1 cellular context compared by ENCODE assay signal in genomic region chr20:50165687-50166554, GRCh38.
TF ChIP-seq lines count a peak whose summit lies in the region.

No MANE protein-coding gene starts in this region.

TF ChIP-seq in HepG2, 621 proteins besides CTCF, POLR2A, EP300 and RAD21 (continued from another document and continues in another):
- TF ChIP-seq ZXDC (CRISPR knock-in tag; IDR thresholded peaks at IDR 0.05) (no peak), ATF2 (CRISPR knock-in tag; IDR thresholded peaks at IDR 0.05) (peak; percentile 94), ZNF329 (CRISPR knock-in tag; IDR thresholded peaks at IDR 0.05; ENCODE audit: low read depth) (0 out of 2 replicates have a peak, but pooled peaks have one; percentile 34), ZNF674 (CRISPR knock-in tag; IDR thresholded peaks at IDR 0.05; ENCODE audit: low read depth) (no peak), TBX2 (CRISPR knock-in tag; IDR thresholded peaks at IDR 0.05; ENCODE audit: borderline replicate concordance) (peak; percentile 99), TARDBP (CRISPR knock-in tag; IDR thresholded peaks at IDR 0.05) (peak; percentile 97), HBP1 (CRISPR knock-in tag; IDR thresholded peaks at IDR 0.05; ENCODE audit: low read depth) (peak; percentile 87), JDP2 (CRISPR knock-in tag; IDR thresholded peaks at IDR 0.05; ENCODE audit: borderline replicate concordance) (no peak; the same call in 1 of the 2 replicates), NFIC (IDR thresholded peaks at IDR 0.05; ENCODE audit: low read length) (peak; percentile 98), ZNF382 (CRISPR knock-in tag; IDR thresholded peaks at IDR 0.05; ENCODE audit: borderline replicate concordance) (no peak), ZNF263 (CRISPR knock-in tag; IDR thresholded peaks at IDR 0.05) (no peak; the same call in 1 of the 2 replicates), HMG20B (CRISPR knock-in tag; conservative IDR thresholded peaks at IDR 0.05) (peak; percentile 87), HNRNPK (IDR thresholded peaks at IDR 0.05; ENCODE audit: low read depth, low read length, poor library complexity, severe bottlenecking) (no peak), ZNF569 (CRISPR knock-in tag; IDR thresholded peaks at IDR 0.05; ENCODE audit: borderline replicate concordance) (peak; percentile 98; the same call in 1 of the 2 replicates), ZNF543 (CRISPR knock-in tag; IDR thresholded peaks at IDR 0.05) (peak; percentile 79), HDAC2 (CRISPR knock-in tag; IDR thresholded peaks at IDR 0.05) (peak; percentile 91; the same call in 1 of the 2 replicates), MLLT10 (CRISPR knock-in tag; IDR thresholded peaks at IDR 0.05) (no peak), PAX8 (CRISPR knock-in tag; IDR thresholded peaks at IDR 0.05; ENCODE audit: borderline replicate concordance) (no peak), ZNF136 (CRISPR knock-in tag; IDR thresholded peaks at IDR 0.05; ENCODE audit: low read depth) (peak; percentile 98), PBX3 (CRISPR knock-in tag; IDR thresholded peaks at IDR 0.05; ENCODE audit: borderline replicate concordance) (no peak), ZFP37 (CRISPR knock-in tag; IDR thresholded peaks at IDR 0.05; ENCODE audit: borderline replicate concordance) (peak; percentile 95), ZNF572 (CRISPR knock-in tag; IDR thresholded peaks at IDR 0.05) (peak; percentile 90; the same call in 1 of the 2 replicates), PRPF4 (IDR thresholded peaks at IDR 0.05; ENCODE audit: low read depth, low read length, poor library complexity, severe bottlenecking) (peak; percentile 23), JUNB (CRISPR knock-in tag; IDR thresholded peaks at IDR 0.05; ENCODE audit: borderline replicate concordance) (peak; percentile 94; the same call in 1 of the 2 replicates), HCFC1 (IDR thresholded peaks at IDR 0.05; ENCODE audit: low read depth, low read length) (no peak), ARID2 (CRISPR knock-in tag; IDR thresholded peaks at IDR 0.05; ENCODE audit: borderline replicate concordance) (no peak; the same call in 1 of the 2 replicates), RFX5 (IDR thresholded peaks at IDR 0.05; ENCODE audit: low read depth, low read length) (peak; percentile 74), ARHGAP35 (CRISPR knock-in tag; IDR thresholded peaks at IDR 0.05; ENCODE audit: borderline replicate concordance) (peak; percentile 91; the same call in 1 of the 2 replicates), NRL (CRISPR knock-in tag; IDR thresholded peaks at IDR 0.05; ENCODE audit: borderline replicate concordance) (peak; percentile 66; the same call in 1 of the 2 replicates), USF2 (IDR thresholded peaks at IDR 0.05; ENCODE audit: low read depth, low read length) (no peak), USF2 (CRISPR knock-in tag; IDR thresholded peaks at IDR 0.05; ENCODE audit: borderline replicate concordance) (peak; percentile 37; the same call in 1 of the 2 replicates), ZNF704 (CRISPR knock-in tag; IDR thresholded peaks at IDR 0.05; ENCODE audit: borderline replicate concordance) (peak; percentile 80; the same call in 1 of the 2 replicates), E2F1 (CRISPR knock-in tag; IDR thresholded peaks at IDR 0.05) (no peak), ZFYVE20 (CRISPR knock-in tag; IDR thresholded peaks at IDR 0.05; ENCODE audit: borderline replicate concordance, low read depth) (no peak), ZBTB21 (CRISPR knock-in tag; IDR thresholded peaks at IDR 0.05) (peak; percentile 89), ZNF256 (CRISPR knock-in tag; conservative IDR thresholded peaks at IDR 0.05) (no peak; the same call in 1 of the 2 replicates), KDM6A (CRISPR knock-in tag; IDR thresholded peaks at IDR 0.05; ENCODE audit: low read depth) (peak; percentile 88), ZNF891 (CRISPR knock-in tag; IDR thresholded peaks at IDR 0.05) (peak; percentile 94; the same call in 1 of the 2 replicates), STAG1 (CRISPR knock-in tag; IDR thresholded peaks at IDR 0.05) (peak; percentile 3; the same call in 1 of the 2 replicates), ZNF20 (CRISPR knock-in tag; IDR thresholded peaks at IDR 0.05) (0 out of 2 replicates have a peak, but pooled peaks have one; percentile 23), ZNF724P (CRISPR knock-in tag; IDR thresholded peaks at IDR 0.05; ENCODE audit: borderline replicate concordance) (peak; percentile 91; the same call in 1 of the 2 replicates), GZF1 (CRISPR knock-in tag; IDR thresholded peaks at IDR 0.05) (peak; percentile 74; the same call in 1 of the 2 replicates), ZNF30 (CRISPR knock-in tag; IDR thresholded peaks at IDR 0.05) (no peak), ZMAT5 (CRISPR knock-in tag; IDR thresholded peaks at IDR 0.05; ENCODE audit: borderline replicate concordance, low read depth) (no peak), ZSCAN25 (CRISPR knock-in tag; IDR thresholded peaks at IDR 0.05) (no peak; the same call in 1 of the 2 replicates), CBX5 (CRISPR knock-in tag; IDR thresholded peaks at IDR 0.05; ENCODE audit: borderline replicate concordance) (peak; percentile 90), ZNF232 (CRISPR knock-in tag; IDR thresholded peaks at IDR 0.05; ENCODE audit: borderline replicate concordance) (peak; percentile 61; the same call in 1 of the 2 replicates), SRSF4 (IDR thresholded peaks at IDR 0.05; ENCODE audit: low read depth, low read length, poor library complexity, severe bottlenecking) (no peak), ATAD3A (CRISPR knock-in tag; IDR thresholded peaks at IDR 0.05) (no peak), ZNF281 (CRISPR knock-in tag; IDR thresholded peaks at IDR 0.05; ENCODE audit: borderline replicate concordance) (peak; percentile 94), ZNF124 (CRISPR knock-in tag; IDR thresholded peaks at IDR 0.05) (peak; percentile 71; the same call in 1 of the 2 replicates), PTBP1 (IDR thresholded peaks at IDR 0.05; ENCODE audit: low read depth, low read length, poor library complexity, severe bottlenecking) (no peak)
